Comparison of ENCODE assay signal across 7 cellular contexts in the genomic region with DNA sequence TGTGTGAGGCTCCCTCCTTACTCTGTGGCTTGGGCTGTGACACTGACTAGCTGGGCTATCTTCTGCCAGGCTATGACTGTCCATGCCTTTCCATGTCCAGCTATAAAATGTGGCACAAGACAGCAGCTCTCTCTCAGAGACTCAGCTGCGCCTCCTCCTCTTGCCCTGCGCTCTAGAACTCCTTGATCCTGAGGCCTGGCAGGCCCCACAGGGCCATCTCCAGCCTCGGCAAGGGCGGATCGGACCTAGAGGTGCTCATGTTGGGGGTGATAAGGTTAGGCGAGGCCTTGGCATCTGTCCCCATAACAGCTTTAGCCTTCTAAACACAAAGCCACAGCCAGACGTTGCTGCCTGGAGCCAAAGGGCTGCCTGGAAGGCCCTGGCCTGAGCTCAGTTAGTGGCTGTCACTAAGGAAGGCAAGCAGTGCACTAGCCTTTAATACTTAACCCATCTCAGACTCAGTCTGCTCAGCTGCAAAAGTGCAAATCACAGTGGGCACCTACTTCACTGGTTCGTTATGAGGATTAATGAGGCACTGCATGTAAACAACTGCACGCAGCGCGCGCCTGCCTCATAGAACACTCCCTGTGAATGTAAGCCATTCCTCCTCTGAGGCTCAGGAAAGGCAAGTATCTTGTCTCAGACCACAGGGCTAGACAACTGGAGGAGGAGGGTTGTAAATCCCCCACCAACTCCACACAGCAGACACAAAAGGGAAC. TPM values are rescaled to one million over a fixed set of nuclear protein-coding genes. Genes with fewer than 3 reads are reported as not detected.
DNase-seq lines count a peak whose midpoint lies in the region; ATAC-seq and TF ChIP-seq lines count a peak whose summit lies in the region.
"Had no signal": no experiment of that assay in that cellular context is flagged by ENCODE, and none has a peak within 500 bp of the region (broad histone marks: within the 10 kb centered on the region; RNA-seq: fewer than 3 reads in every experiment).

No MANE protein-coding gene starts in this region.

- H3K27ac ChIP-seq in coronary artery = peak overlapping the region; percentile 89 to 97

- H3K4me1 Mint-ChIP-seq in progenitor cell of endocrine pancreas (ENCODE audit: low read depth) = peaks cover 30% of the 10 kb centered on the region

- H3K27me3 Mint-ChIP-seq in progenitor cell of endocrine pancreas = no peaks in the 10 kb centered on the region

- no peak for TF ChIP-seq CTCF in coronary artery (IDR thresholded peaks at IDR 0.05)
- no peak for TF ChIP-seq CTCF in progenitor cell of endocrine pancreas (IDR thresholded peaks at IDR 0.05; ENCODE audit: unreplicated experiment)

- no peak for ATAC-seq in GM18519 (IDR thresholded peaks at IDR 0.05; ENCODE audit: low FRiP score, unreplicated experiment)

- peak overlapping the region; percentile 93 for H3K27ac Mint-ChIP-seq in progenitor cell of endocrine pancreas

- peaks cover 8% of the 10 kb centered on the region for H3K36me3 Mint-ChIP-seq in progenitor cell of endocrine pancreas (ENCODE audit: insufficient read depth)

- no peaks in the 10 kb centered on the region for H3K9me3 Mint-ChIP-seq in progenitor cell of endocrine pancreas (ENCODE audit: low read depth)

- peak; percentile 7 for DNase-seq in NCI-H345 (lab: John Stamatoyannopoulos, UW)
- DNase-seq in NCI-H345 treated with DMSO at 0.1 percent for 48 hours (lab: John Stamatoyannopoulos, UW; ENCODE audit: unreplicated experiment) = no peak
- DNase-seq in coronary artery (ENCODE audit: low spot score) = no peak
- no peak for DNase-seq in progenitor cell of endocrine pancreas (ENCODE audit: low spot score, unreplicated experiment)
- no peak for DNase-seq in COLO829 (ENCODE audit: low spot score)

- peak overlapping the region; percentile 99 for H3K4me3 Mint-ChIP-seq in progenitor cell of endocrine pancreas (ENCODE audit: low read depth)

- peak overlapping the region; percentile 100 for H3K4me3 ChIP-seq in coronary artery

RNA-seq across cellular contexts. Expression of a gene that starts 1.2 kb away (rescaled TPM):
- total RNA-seq in progenitor cell of endocrine pancreas = 62.0 and 67.5 TPM in 2 replicates

RNA-seq across cellular contexts. Expression of a gene that starts 2.0 kb away (rescaled TPM):
- total RNA-seq in progenitor cell of endocrine pancreas = 124 and 125 TPM in 2 replicates

RNA-seq across cellular contexts. Expression of a gene that starts 39.1 kb away (rescaled TPM):
- total RNA-seq in progenitor cell of endocrine pancreas = 23.6 and 24.6 TPM in 2 replicates

RNA-seq across cellular contexts. Expression of a gene that starts 49.2 kb away (rescaled TPM):
- total RNA-seq in progenitor cell of endocrine pancreas = 16.9 and 17.1 TPM in 2 replicates

RNA-seq across cellular contexts. Expression of a gene that starts 58.6 kb away (rescaled TPM):
- total RNA-seq in progenitor cell of endocrine pancreas = 0.50 and 0.75 TPM in 2 replicates
- total RNA-seq: Daoy had no signal
